28 cellular contexts compared by ENCODE assay signal in the genomic region with DNA sequence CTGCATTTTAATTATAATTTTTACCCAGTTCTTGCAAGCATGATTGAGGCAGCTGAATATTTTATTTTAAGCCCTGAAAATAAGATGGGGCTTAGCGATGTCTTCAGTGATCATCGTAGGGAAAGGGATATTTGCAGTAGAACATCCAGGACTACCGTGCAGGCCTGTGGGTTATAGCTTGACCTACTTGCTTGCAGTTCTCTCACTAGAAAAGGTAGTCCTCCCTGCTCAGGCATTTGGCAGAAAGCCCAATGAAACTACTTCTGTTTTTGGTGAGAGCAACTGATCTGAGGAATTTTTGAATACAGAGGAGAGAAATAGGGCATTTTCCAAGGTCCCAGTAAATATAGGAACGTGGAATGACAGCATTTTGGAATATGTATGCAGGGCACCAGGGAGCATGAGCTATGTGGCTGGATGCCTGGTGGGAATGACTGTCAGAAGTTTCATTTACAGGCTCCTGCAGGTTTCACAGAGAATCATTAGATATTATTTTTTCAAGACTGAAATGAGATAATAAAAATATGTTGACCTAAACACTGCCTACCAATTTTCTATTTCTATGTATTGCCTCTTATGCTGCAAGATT.
A peak's percentile ranks its signal among the peaks of the same experiment; 100 is the strongest.
DNase-seq lines count a peak whose midpoint lies in the region; ATAC-seq, FAIRE-seq and TF ChIP-seq lines count a peak whose summit lies in the region.
"Had no signal": no experiment of that assay in that cellular context is flagged by ENCODE, and none has a peak within 500 bp of the region (broad histone marks: within the 10 kb centered on the region; RNA-seq: fewer than 3 reads in every experiment).

No MANE protein-coding gene starts in this region.

- TF ChIP-seq POLR2A in GM12892 (IDR thresholded peaks at IDR 0.05; ENCODE audit: low read depth, low read length): no peak

- ATAC-seq in upper lobe of right lung (peak; percentile 39), GM19328 (IDR thresholded peaks at IDR 0.05; ENCODE audit: unreplicated experiment) (no peak)
- no peak for ATAC-seq in activated naive CD4-positive, alpha-beta T cell treated with anti-CD3 and anti-CD28 coated beads, Interleukin-2, amount 50 U/mL, for 72 hours
- ATAC-seq: heart left ventricle; natural killer cell treated with Interleukin-12 subunit alpha and Interleukin-12 subunit beta and Interleukin-15 and Interleukin-18, amount 100 ng/mL, for 72 hours had no signal

- no peaks in the 10 kb centered on the region for H3K27me3 ChIP-seq in upper lobe of right lung
- H3K27me3 ChIP-seq: heart left ventricle, SJSA1, tibial artery had no signal

- H3K27ac ChIP-seq in upper lobe of right lung: no peak overlapping the region
- H3K27ac ChIP-seq: 22Rv1, heart left ventricle, HL-60, left ventricle myocardium inferior, parathyroid adenoma, SJSA1, tibial artery, WERI-Rb-1 had no signal

- no peak overlapping the region for H3K4me3 ChIP-seq in upper lobe of right lung
- H3K4me3 ChIP-seq: heart left ventricle, left ventricle myocardium inferior, SJSA1, tibial artery had no signal

- intact Hi-C loops in upper lobe of right lung (cut with DNase I): no loop called here

- H3K36me3 Mint-ChIP-seq in mesothelial cell of epicardium: no peaks in the 10 kb centered on the region
- H3K36me3 Mint-ChIP-seq in activated naive CD4-positive, alpha-beta T cell treated with anti-CD3 and anti-CD28 coated beads, Interleukin-2, amount 50 U/mL, for 72 hours: no peaks in the 10 kb centered on the region
- H3K36me3 Mint-ChIP-seq: activated naive CD8-positive, alpha-beta T cell; CD4-positive, alpha-beta memory T cell; natural killer cell treated with Interleukin-12 subunit alpha and Interleukin-12 subunit beta and Interleukin-15 and Interleukin-18, amount 100 ng/mL, for 72 hours had no signal

- no peak for FAIRE-seq in GM12892 (lab: Jason Lieb, UNC)

- H3K9me3 ChIP-seq in upper lobe of right lung: no peaks in the 10 kb centered on the region
- H3K9me3 ChIP-seq: heart left ventricle, left ventricle myocardium inferior, SJSA1, tibial artery had no signal

- H3K4me1 ChIP-seq in upper lobe of right lung: no peaks in the 10 kb centered on the region
- H3K4me1 ChIP-seq: parathyroid adenoma had no signal

- TF ChIP-seq CTCF in mesothelial cell of epicardium (IDR thresholded peaks at IDR 0.05; ENCODE audit: unreplicated experiment): no peak
- no peak for TF ChIP-seq CTCF in upper lobe of right lung (IDR thresholded peaks at IDR 0.05)

- DNase-seq in SHP77 (lab: John Stamatoyannopoulos, UW) (peak; percentile 0 to 15), SHP77 treated with DMSO at 0.1 percent for 48 hours (lab: John Stamatoyannopoulos, UW) (no peak), astrocyte of the hippocampus (ENCODE audit: low read depth, low spot score) (peak; percentile 34), mesothelial cell of epicardium (ENCODE audit: low spot score in 2 of 2, unreplicated experiment in 2 of 2) (no peak), upper lobe of right lung (no peak), GM12892 (ENCODE audit: insufficient read length) (no peak)
- DNase-seq in activated naive CD4-positive, alpha-beta T cell treated with anti-CD3 and anti-CD28 coated beads, Interleukin-2, amount 50 U/mL, for 72 hours (ENCODE audit: low spot score in 2 of 2): no peak
- DNase-seq: activated CD4-positive, alpha-beta T cell treated with anti-CD3 and anti-CD28 coated beads, Interleukin-2, amount 10 ng/mL, durations not matched to agents 7 days and 5 days; CD4-positive, alpha-beta memory T cell; effector CD8-positive, alpha-beta T cell; erythroblast; heart left ventricle; left ventricle myocardium inferior; NCI-H1417; NCI-H2107; NCI-H510A; stimulated activated CD4-positive, alpha-beta T cell treated with anti-CD3 and anti-CD28 coated beads, Interleukin-15, amount 100 ng/mL, for 24 hours; T-helper 2 cell; tibial artery; WERI-Rb-1 had no signal

- no peaks in the 10 kb centered on the region for H3K36me3 ChIP-seq in upper lobe of right lung
- H3K36me3 ChIP-seq: heart left ventricle, left ventricle myocardium inferior, SJSA1, tibial artery, WERI-Rb-1 had no signal

- H3K27ac Mint-ChIP-seq in mesothelial cell of epicardium: peak overlapping the region; percentile 87
- no peak overlapping the region for H3K27ac Mint-ChIP-seq in activated naive CD4-positive, alpha-beta T cell treated with anti-CD3 and anti-CD28 coated beads, Interleukin-2, amount 50 U/mL, for 72 hours
- H3K27ac Mint-ChIP-seq: activated CD4-positive, alpha-beta T cell treated with anti-CD3 and anti-CD28 coated beads, Interleukin-2, amount 10 ng/mL, durations not matched to agents 7 days and 5 days; activated naive CD8-positive, alpha-beta T cell; CD4-positive, alpha-beta memory T cell; natural killer cell treated with Interleukin-12 subunit alpha and Interleukin-12 subunit beta and Interleukin-15 and Interleukin-18, amount 100 ng/mL, for 72 hours; stimulated activated naive CD8-positive, alpha-beta T cell treated with anti-CD3 and anti-CD28 coated beads, Interleukin-15, Interleukin-2, amounts not matched to agents 100 ng/mL and 50 ng/mL, for 24 hours had no signal

- no peaks in the 10 kb centered on the region for H3K9me3 Mint-ChIP-seq in mesothelial cell of epicardium
- no peaks in the 10 kb centered on the region for H3K9me3 Mint-ChIP-seq in activated naive CD4-positive, alpha-beta T cell treated with anti-CD3 and anti-CD28 coated beads, Interleukin-2, amount 50 U/mL, for 72 hours
- H3K9me3 Mint-ChIP-seq: activated CD4-positive, alpha-beta T cell treated with anti-CD3 and anti-CD28 coated beads, Interleukin-2, amount 10 ng/mL, durations not matched to agents 7 days and 5 days; CD4-positive, alpha-beta memory T cell; natural killer cell treated with Interleukin-12 subunit alpha and Interleukin-12 subunit beta and Interleukin-15 and Interleukin-18, amount 100 ng/mL, for 72 hours; stimulated activated naive CD8-positive, alpha-beta T cell treated with anti-CD3 and anti-CD28 coated beads, Interleukin-15, Interleukin-2, amounts not matched to agents 100 ng/mL and 50 ng/mL, for 24 hours had no signal

- H3K4me3 Mint-ChIP-seq in mesothelial cell of epicardium: no peak overlapping the region
- H3K4me3 Mint-ChIP-seq: activated CD4-positive, alpha-beta T cell treated with anti-CD3 and anti-CD28 coated beads, Interleukin-2, amount 10 ng/mL, durations not matched to agents 7 days and 5 days; activated naive CD8-positive, alpha-beta T cell; CD4-positive, alpha-beta memory T cell; natural killer cell treated with Interleukin-12 subunit alpha and Interleukin-12 subunit beta and Interleukin-15 and Interleukin-18, amount 100 ng/mL, for 72 hours; stimulated activated naive CD8-positive, alpha-beta T cell treated with anti-CD3 and anti-CD28 coated beads, Interleukin-15, Interleukin-2, amounts not matched to agents 100 ng/mL and 50 ng/mL, for 24 hours had no signal

- H3K4me1 Mint-ChIP-seq in mesothelial cell of epicardium: peaks cover 61% of the 10 kb centered on the region
- H3K4me1 Mint-ChIP-seq: activated CD4-positive, alpha-beta T cell treated with anti-CD3 and anti-CD28 coated beads, Interleukin-2, amount 10 ng/mL, durations not matched to agents 7 days and 5 days; CD4-positive, alpha-beta memory T cell had no signal

- H3K27me3 Mint-ChIP-seq in mesothelial cell of epicardium (ENCODE audit: low read depth): no peaks in the 10 kb centered on the region
- H3K27me3 Mint-ChIP-seq: natural killer cell treated with Interleukin-12 subunit alpha and Interleukin-12 subunit beta and Interleukin-15 and Interleukin-18, amount 100 ng/mL, for 72 hours had no signal

Comparison
In these comparisons a context has a peak if more than half of its experiments do, and no peak if none do; other contexts are left out.
1. DNase-seq: peak in SHP77 (2 of 2) and astrocyte of the hippocampus (single experiment); none in SHP77 treated with DMSO at 0.1 percent for 48 hours (single experiment), mesothelial cell of epicardium (0 of 2), upper lobe of right lung (single experiment), GM12892 (single experiment) and activated naive CD4-positive, alpha-beta T cell treated with anti-CD3 and anti-CD28 coated beads, Interleukin-2, amount 50 U/mL, for 72 hours (0 of 2).